ENCODE assay signal across 26 cellular contexts in genomic region chr11:128933481-128934178, GRCh38. TPM values are rescaled to one million over a fixed set of nuclear protein-coding genes. Genes with fewer than 3 reads are reported as not detected.
DNase-seq lines count a peak whose midpoint lies in the region.
"Had no signal": no experiment of that assay in that cellular context is flagged by ENCODE, and none has a peak within 500 bp of the region (broad histone marks: within the 10 kb centered on the region; RNA-seq: fewer than 3 reads in every experiment).

No MANE protein-coding gene starts in this region.

- H4K91ac ChIP-seq in neuronal stem cell (ENCODE audit: low read depth, low read length, poor library complexity), result no peak overlapping the region

- peaks cover 17 to 20% of the 10 kb centered on the region in 2 donors for H3K4me1 ChIP-seq in neuronal stem cell (ENCODE audit: control insufficient read depth in 2 of 2, insufficient read depth in 1 of 2, low read depth in 1 of 2, low read length in 2 of 2)
- H3K4me1 ChIP-seq: A549, Peyer's patch, SJSA1 had no signal

- H3K27ac Mint-ChIP-seq in activated T-cell treated with anti-CD3 and anti-CD28 coated beads, Interleukin-2, amount 50 U/mL, for 24 hours, result no peak overlapping the region
- H3K27ac Mint-ChIP-seq: B cell had no signal

- H3K9me3 Mint-ChIP-seq in activated T-cell treated with anti-CD3 and anti-CD28 coated beads, Interleukin-2, amount 50 U/mL, for 24 hours, result no peaks in the 10 kb centered on the region

- H3K27me3 Mint-ChIP-seq in activated T-cell treated with anti-CD3 and anti-CD28 coated beads, Interleukin-2, amount 50 U/mL, for 24 hours, result no peaks in the 10 kb centered on the region
- H3K27me3 Mint-ChIP-seq: CD4-positive, CD25-positive, alpha-beta regulatory T cell had no signal

- no peak overlapping the region for H2BK5ac ChIP-seq in neuronal stem cell (ENCODE audit: low read length)

- H2BK120ac ChIP-seq in neuronal stem cell (ENCODE audit: low read depth, low read length), result no peak overlapping the region

- no CpG with 5 or more reads among the region's 7 CpGs for WGBS in neuronal stem cell (ENCODE audit: extremely low coverage in 2 of 2, insufficient read length in 2 of 2, insufficient replicate concordance in 1 of 2), 2 donors

- no peak overlapping the region for H2BK15ac ChIP-seq in neuronal stem cell (ENCODE audit: low read length)

- no peak overlapping the region for H2AFZ ChIP-seq in neuronal stem cell (ENCODE audit: low read length)

- H3K9me3 ChIP-seq in neuronal stem cell (replicated peaks in 1 of 2; ENCODE audit: control insufficient read depth in 2 of 2, insufficient read depth in 1 of 2, low read depth in 1 of 2, low read length in 2 of 2), result no peaks in the 10 kb centered on the region
- H3K9me3 ChIP-seq: A549, MG63, Peyer's patch, SJSA1 had no signal

- DNase-seq in SKM-1 (lab: John Stamatoyannopoulos, UW; ENCODE audit: unreplicated experiment), result peak; percentile 14
- no peak for DNase-seq in SKM-1 treated with dmso at 0.1 percent for 144 hours (lab: John Stamatoyannopoulos, UW; ENCODE audit: unreplicated experiment)
- peak; percentile 40 for DNase-seq in GDM1 (lab: John Stamatoyannopoulos, UW)
- DNase-seq in NCI-H524 treated with DMSO at 0.1 percent for 48 hours (lab: John Stamatoyannopoulos, UW), result peak; percentile 10
- DNase-seq in neuronal stem cell (ENCODE audit: low spot score), result no peak
- DNase-seq in stimulated activated CD4-positive, alpha-beta T cell treated with anti-CD3 and anti-CD28 coated beads, Interleukin-4, amount 100 ng/mL, for 24 hours, result no peak
- DNase-seq in activated T-cell treated with anti-CD3 and anti-CD28 coated beads, Interleukin-2, amount 50 U/mL, for 24 hours, result no peak
- no peak for DNase-seq in G401 (ENCODE audit: low spot score)
- DNase-seq: CD4-positive, CD25-positive, alpha-beta regulatory T cell; COR-L47; GF-D8; MG63; NCI-H1105; NCI-H146; NCI-H2081; NCI-H2171; NCI-H345; NCI-H526; Peyer's patch had no signal

- no peak overlapping the region for H3K27ac ChIP-seq in neuronal stem cell (replicated peaks; ENCODE audit: low read length)
- H3K27ac ChIP-seq: A549, Peyer's patch, SJSA1 had no signal

- no peak overlapping the region for H4K8ac ChIP-seq in neuronal stem cell (ENCODE audit: low read depth, low read length)

- no peak overlapping the region for H3K4me2 ChIP-seq in neuronal stem cell (ENCODE audit: insufficient read depth, low read length, poor library complexity, severe bottlenecking)
- H3K4me2 ChIP-seq: A549 had no signal

- H2AK5ac ChIP-seq in neuronal stem cell (ENCODE audit: low read depth, low read length), result peak overlapping the region; percentile 51

- in situ Hi-C loops in G401 (cut with HindIII; ENCODE audit: low sequenced_read_pairs), result no loop called here

- no peaks in the 10 kb centered on the region for H3K79me1 ChIP-seq in neuronal stem cell (ENCODE audit: low read depth, low read length)

- no peak overlapping the region for H3K4ac ChIP-seq in neuronal stem cell (ENCODE audit: low read length)

- H3K9ac ChIP-seq in neuronal stem cell (ENCODE audit: low read depth, low read length, poor library complexity), result no peak overlapping the region

- H2BK12ac ChIP-seq in neuronal stem cell (ENCODE audit: low read length), result no peak overlapping the region

- H3K18ac ChIP-seq in neuronal stem cell (ENCODE audit: low read length), result no peak overlapping the region

- peaks cover 0 to 15% (median 1%) of the 10 kb centered on the region in 3 experiments for H3K27me3 ChIP-seq in neuronal stem cell (ENCODE audit: control insufficient read depth in 3 of 3, insufficient read depth in 3 of 3, low read depth in 1 of 3, low read length in 3 of 3)
- H3K27me3 ChIP-seq: MG63, Peyer's patch, SJSA1 had no signal

- no peaks in the 10 kb centered on the region for H3K36me3 ChIP-seq in neuronal stem cell (replicated peaks in 1 of 2; ENCODE audit: control insufficient read depth in 2 of 2, insufficient read depth in 2 of 2, low read length in 2 of 2)
- H3K36me3 ChIP-seq: MG63, Peyer's patch, SJSA1 had no signal

- no peaks in the 10 kb centered on the region for H3K36me3 Mint-ChIP-seq in activated T-cell treated with anti-CD3 and anti-CD28 coated beads, Interleukin-2, amount 50 U/mL, for 24 hours (ENCODE audit: low read depth)
- H3K36me3 Mint-ChIP-seq: CD4-positive, CD25-positive, alpha-beta regulatory T cell had no signal

- no peak overlapping the region for H3K23ac ChIP-seq in neuronal stem cell (ENCODE audit: low read depth, low read length, poor library complexity)

- H3K4me3 Mint-ChIP-seq in activated T-cell treated with anti-CD3 and anti-CD28 coated beads, Interleukin-2, amount 50 U/mL, for 24 hours, result no peak overlapping the region
- H3K4me3 Mint-ChIP-seq: B cell; CD4-positive, CD25-positive, alpha-beta regulatory T cell had no signal

- H3K14ac ChIP-seq in neuronal stem cell (ENCODE audit: low read length), result no peak overlapping the region

- H3K4me3 ChIP-seq in neuronal stem cell (ENCODE audit: low read length in 2 of 2), result no peak overlapping the region
- H3K4me3 ChIP-seq: A549, MG63, Peyer's patch, SJSA1 had no signal

- peaks cover 6% of the 10 kb centered on the region for H3K4me1 Mint-ChIP-seq in activated T-cell treated with anti-CD3 and anti-CD28 coated beads, Interleukin-2, amount 50 U/mL, for 24 hours (ENCODE audit: low read depth)

RNA-seq across cellular contexts. Expression of gene TP53AIP1, which starts 9.0 kb away (rescaled TPM):
- not detected for polyA plus RNA-seq in neuronal stem cell (2013, experiment 1 of 2)
- 0.11 TPM for polyA plus RNA-seq in neuronal stem cell (2013, experiment 2 of 2)
- total RNA-seq in G401 (2014; rRNA removed; shearing (Covaris generic)), result not detected in 2 replicates
- total RNA-seq: CD4-positive, CD25-positive, alpha-beta regulatory T cell; Daoy; H1; LHCN-M2; OCI-LY7; SJSA1 had no signal
- polyA plus RNA-seq: CD4-positive, CD25-positive, alpha-beta regulatory T cell had no signal

RNA-seq across cellular contexts. Expression of gene KCNJ5, which starts 42.5 kb away (rescaled TPM):
- polyA plus RNA-seq in neuronal stem cell (2013, experiment 1 of 2), result 0.21 TPM
- 0.21 TPM for polyA plus RNA-seq in neuronal stem cell (2013, experiment 2 of 2)
- total RNA-seq in G401 (2014; rRNA removed; shearing (Covaris generic)), result not detected in 2 replicates
- total RNA-seq: B cell; CD4-positive, CD25-positive, alpha-beta regulatory T cell; Daoy; H1; OCI-LY7; SJSA1 had no signal
- polyA plus RNA-seq: CD4-positive, CD25-positive, alpha-beta regulatory T cell had no signal

Comparison
In these comparisons a context has a peak if more than half of its experiments do, and no peak if none do; other contexts are left out.
1. DNase-seq: peak in SKM-1 (single experiment), GDM1 (single experiment) and NCI-H524 treated with DMSO at 0.1 percent for 48 hours (single experiment); none in SKM-1 treated with dmso at 0.1 percent for 144 hours (single experiment), neuronal stem cell (single experiment), stimulated activated CD4-positive, alpha-beta T cell treated with anti-CD3 and anti-CD28 coated beads, Interleukin-4, amount 100 ng/mL, for 24 hours (single experiment), activated T-cell treated with anti-CD3 and anti-CD28 coated beads, Interleukin-2, amount 50 U/mL, for 24 hours (single experiment) and G401 (single experiment).